In the genomic region with DNA sequence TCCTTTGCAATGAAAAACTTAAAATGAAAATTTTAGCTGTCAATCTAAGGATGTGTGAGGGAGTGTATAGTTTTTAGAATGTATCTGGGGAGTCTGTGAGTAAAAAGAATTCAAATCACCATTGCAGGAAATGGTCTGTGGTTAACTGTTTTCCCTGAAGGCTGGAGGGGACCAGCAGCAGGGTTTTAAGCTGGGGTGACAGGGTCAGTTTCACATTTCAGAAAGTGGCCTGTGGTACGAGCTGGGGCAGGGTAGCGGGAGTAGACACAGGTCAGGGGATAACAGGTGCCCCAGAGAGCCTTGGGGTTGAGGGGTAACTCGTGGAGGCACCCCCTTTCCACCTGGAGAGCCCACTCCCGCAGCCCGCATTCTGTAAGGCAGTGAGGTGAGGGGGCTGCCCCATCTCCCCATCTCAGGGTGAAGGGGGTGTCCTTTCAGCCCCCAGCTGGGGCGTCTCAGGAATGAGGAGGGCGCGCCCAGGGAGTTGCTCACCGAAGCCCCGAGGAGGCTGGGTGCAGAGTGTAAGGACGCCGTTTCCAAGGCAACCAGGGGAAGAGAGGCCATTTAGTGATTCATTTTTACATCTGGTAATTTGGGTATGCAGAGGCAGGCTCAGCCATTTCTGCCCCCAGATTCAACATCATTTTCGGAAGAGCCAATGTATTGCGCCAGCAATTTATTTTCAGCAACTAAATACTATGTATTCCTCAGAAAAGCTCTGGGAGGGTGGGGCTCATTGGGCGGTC, we compare ENCODE assay signal across 8 cellular contexts.
A peak's percentile ranks its signal among the peaks of the same experiment; 100 is the strongest.
DNase-seq lines count a peak whose midpoint lies in the region; ATAC-seq, FAIRE-seq and TF ChIP-seq lines count a peak whose summit lies in the region.
"Had no signal": no experiment of that assay in that cellular context is flagged by ENCODE, and none has a peak within 500 bp of the region (broad histone marks: within the 10 kb centered on the region; RNA-seq: fewer than 3 reads in every experiment).

No MANE protein-coding gene starts in this region.

- ATAC-seq in GM18868 (IDR thresholded peaks at IDR 0.05; ENCODE audit: unreplicated experiment) = peak; percentile 66
- ATAC-seq in GM21786 (IDR thresholded peaks at IDR 0.05; ENCODE audit: unreplicated experiment) = peak; percentile 87

- H4K20me1 ChIP-seq in MM.1S (ENCODE audit: insufficient read depth, low read length) = no peaks in the 10 kb centered on the region

- H3K4ac ChIP-seq in neuronal stem cell (ENCODE audit: low read length) = no peak overlapping the region

- H2AFZ ChIP-seq in MM.1S (ENCODE audit: low read length) = no peak overlapping the region
- no peak overlapping the region for H2AFZ ChIP-seq in neuronal stem cell (ENCODE audit: low read length)

- no peak overlapping the region for H4K91ac ChIP-seq in neuronal stem cell (ENCODE audit: low read depth, low read length, poor library complexity)

- H3K4me1 ChIP-seq in MM.1S (ENCODE audit: low read length) (peaks cover 11% of the 10 kb centered on the region), neuronal stem cell (ENCODE audit: control insufficient read depth in 2 of 2, insufficient read depth in 1 of 2, low read depth in 1 of 2, low read length in 2 of 2) (peaks cover 26 to 35% of the 10 kb centered on the region in 2 donors)

- H2BK120ac ChIP-seq in neuronal stem cell (ENCODE audit: low read depth, low read length) = no peak overlapping the region

- H3K9ac ChIP-seq in MM.1S (ENCODE audit: low read length) (no peak overlapping the region), neuronal stem cell (ENCODE audit: low read depth, low read length, poor library complexity) (no peak overlapping the region)

- H3K27me3 ChIP-seq in MM.1S (replicated peaks; ENCODE audit: insufficient read depth, low read length) (no peaks in the 10 kb centered on the region), neuronal stem cell (ENCODE audit: control insufficient read depth in 3 of 3, insufficient read depth in 3 of 3, low read depth in 1 of 3, low read length in 3 of 3) (peaks cover 0 to 6% (median 0%) of the 10 kb centered on the region in 3 experiments)
- H3K27me3 ChIP-seq: ascending aorta had no signal

- H3K27ac ChIP-seq in MM.1S (ENCODE audit: low read length) (no peak overlapping the region), neuronal stem cell (replicated peaks; ENCODE audit: low read length) (no peak overlapping the region)
- H3K27ac ChIP-seq: ascending aorta had no signal

- no peaks in the 10 kb centered on the region for H3K79me2 ChIP-seq in MM.1S (ENCODE audit: low read length)

- no peak overlapping the region for H4K8ac ChIP-seq in neuronal stem cell (ENCODE audit: low read depth, low read length)

- H3K18ac ChIP-seq in neuronal stem cell (ENCODE audit: low read length) = peak overlapping the region; percentile 72

- H2BK12ac ChIP-seq in neuronal stem cell (ENCODE audit: low read length) = no peak overlapping the region

- H3K79me1 ChIP-seq in neuronal stem cell (ENCODE audit: low read depth, low read length) = no peaks in the 10 kb centered on the region

- no peak overlapping the region for H3K23ac ChIP-seq in neuronal stem cell (ENCODE audit: low read depth, low read length, poor library complexity)

- peak overlapping the region; percentile 60 for H3K4me2 ChIP-seq in MM.1S (ENCODE audit: low read depth, low read length)
- H3K4me2 ChIP-seq in neuronal stem cell (ENCODE audit: insufficient read depth, low read length, poor library complexity, severe bottlenecking) = no peak overlapping the region

- DNase-seq in MM.1S (peak; percentile 78), neuronal stem cell (ENCODE audit: low spot score) (no peak), NCI-H1048 (lab: John Stamatoyannopoulos, UW) (no peak), urothelium cell line (ENCODE audit: low spot score) (no peak), globus pallidus (ENCODE audit: low spot score) (no peak)

- no peak for FAIRE-seq in urothelium cell line (lab: Jason Lieb, UNC)

- WGBS in neuronal stem cell (ENCODE audit: extremely low coverage in 2 of 2, insufficient read length in 2 of 2, insufficient replicate concordance in 1 of 2), 2 donors = no CpG with 5 or more reads among the region's 15 CpGs

- no peak overlapping the region for H2AK5ac ChIP-seq in neuronal stem cell (ENCODE audit: low read depth, low read length)

- H2BK15ac ChIP-seq in neuronal stem cell (ENCODE audit: low read length) = peak overlapping the region; percentile 68

- no peaks in the 10 kb centered on the region for H3K9me2 ChIP-seq in MM.1S (replicated peaks; ENCODE audit: insufficient read depth, low read length)

- no peak overlapping the region for H3K14ac ChIP-seq in neuronal stem cell (ENCODE audit: low read length)

- H3F3A ChIP-seq in MM.1S (ENCODE audit: insufficient read depth, low read length) = peaks cover 9% of the 10 kb centered on the region

- no peak overlapping the region for H3K4me3 ChIP-seq in MM.1S (ENCODE audit: low read length)
- H3K4me3 ChIP-seq in neuronal stem cell (ENCODE audit: low read length in 2 of 2) = no peak overlapping the region
- H3K4me3 ChIP-seq: ascending aorta had no signal

- H2BK5ac ChIP-seq in neuronal stem cell (ENCODE audit: low read length) = no peak overlapping the region

- H3K36me3 ChIP-seq in MM.1S (replicated peaks; ENCODE audit: insufficient read depth, low read length) (no peaks in the 10 kb centered on the region), neuronal stem cell (replicated peaks in 1 of 2; ENCODE audit: control insufficient read depth in 2 of 2, insufficient read depth in 2 of 2, low read length in 2 of 2) (no peaks in the 10 kb centered on the region)
- H3K36me3 ChIP-seq: ascending aorta had no signal

- H3K9me3 ChIP-seq in MM.1S (replicated peaks; ENCODE audit: insufficient read depth, low read length) (no peaks in the 10 kb centered on the region), neuronal stem cell (replicated peaks in 1 of 2; ENCODE audit: control insufficient read depth in 2 of 2, insufficient read depth in 1 of 2, low read depth in 1 of 2, low read length in 2 of 2) (no peaks in the 10 kb centered on the region)
- H3K9me3 ChIP-seq: ascending aorta had no signal

- TF ChIP-seq CTCF in MM.1S (IDR thresholded peaks at IDR 0.05; ENCODE audit: low read length) = no peak
